Comparison of ENCODE assay signal across 13 cellular contexts in the genomic region with DNA sequence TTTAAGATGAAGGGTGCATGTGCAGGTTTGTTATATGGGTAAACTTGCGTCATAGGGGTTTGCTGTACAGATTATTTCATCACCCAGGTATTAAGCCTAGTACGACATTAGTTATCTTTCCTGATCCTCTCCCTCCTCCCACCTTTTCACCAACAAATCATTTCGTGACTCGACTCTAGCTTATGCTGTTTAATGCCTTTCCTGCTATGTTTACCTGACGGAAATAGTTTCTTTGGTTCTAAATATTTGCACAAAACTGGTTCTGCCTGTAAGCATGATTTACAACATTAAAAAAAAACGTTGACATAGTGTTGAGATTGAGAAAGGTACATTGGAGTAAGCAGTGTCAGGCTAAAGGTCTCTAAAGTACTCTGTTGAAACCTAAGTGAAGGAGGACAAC. TPM values are rescaled to one million over a fixed set of nuclear protein-coding genes. Genes with fewer than 3 reads are reported as not detected.
DNase-seq lines count a peak whose midpoint lies in the region; ATAC-seq and TF ChIP-seq lines count a peak whose summit lies in the region.
"Had no signal": no experiment of that assay in that cellular context is flagged by ENCODE, and none has a peak within 500 bp of the region (broad histone marks: within the 10 kb centered on the region; RNA-seq: fewer than 3 reads in every experiment).

No MANE protein-coding gene starts in this region.

- H3K4me3 ChIP-seq in BLaER1 treated with 17β-estradiol and CSF1 and Interleukin-3, amounts not matched to agents 10 nM and 100 nM, result peak overlapping the region in 5 of 10 experiments; percentile 81 to 92 (median 83); a peak in 8 of 20 replicates
- peak overlapping the region; percentile 91; the same call in 1 of the 2 replicates for H3K4me3 ChIP-seq in HUES64 (ENCODE audit: low read length)

- peak overlapping the region in 10 of 11 experiments; percentile 28 to 97 (median 94); a peak in 11 of 22 replicates for H3K9ac ChIP-seq in BLaER1 treated with 17β-estradiol and CSF1 and Interleukin-3, amounts not matched to agents 10 nM and 100 nM
- peak overlapping the region; percentile 99; the same call in 1 of the 2 replicates for H3K9ac ChIP-seq in HUES64 (ENCODE audit: low read depth, low read length)

- no peaks in the 10 kb centered on the region for H3K27me3 Mint-ChIP-seq in activated naive CD8-positive, alpha-beta T cell
- no peaks in the 10 kb centered on the region for H3K27me3 Mint-ChIP-seq in mesothelial cell of epicardium (ENCODE audit: low read depth)
- H3K27me3 Mint-ChIP-seq in stimulated activated memory B cell treated with anti-CD40 and anti-IgM and Interleukin-4, amounts not matched to agents 10 μg/mL and 1 μg/mL and 100 μg/mL, for 72 hours, result no peaks in the 10 kb centered on the region
- H3K27me3 Mint-ChIP-seq: IgD-negative memory B cell, naive B cell had no signal

- ATAC-seq in HG03520 (IDR thresholded peaks at IDR 0.05; ENCODE audit: unreplicated experiment) (no peak), Right ventricle myocardium inferior (no peak)
- ATAC-seq in stimulated activated memory B cell treated with anti-CD40 and anti-IgM and Interleukin-4, amounts not matched to agents 10 μg/mL and 1 μg/mL and 100 μg/mL, for 72 hours, result no peak

- no peak for DNase-seq in mesothelial cell of epicardium (ENCODE audit: low spot score in 2 of 2, unreplicated experiment in 2 of 2)
- no peak for DNase-seq in NK-92 (lab: John Stamatoyannopoulos, UW; ENCODE audit: unreplicated experiment)
- no peak for DNase-seq in Right ventricle myocardium inferior (ENCODE audit: missing footprints)
- DNase-seq: immature natural killer cell; naive B cell; NCI-H187 treated with DMSO at 0.1 percent for 48 hours; stimulated activated CD4-positive, alpha-beta T cell treated with anti-CD3 and anti-CD28 coated beads, Interleukin-12 subunit alpha, Interleukin-12 subunit beta, amount 100 ng/mL, for 4 hours had no signal

- H3K4me1 Mint-ChIP-seq in activated naive CD8-positive, alpha-beta T cell (ENCODE audit: low read depth), result peaks cover 63% of the 10 kb centered on the region
- H3K4me1 Mint-ChIP-seq in mesothelial cell of epicardium, result peaks cover 31% of the 10 kb centered on the region
- H3K4me1 Mint-ChIP-seq in stimulated activated memory B cell treated with anti-CD40 and anti-IgM and Interleukin-4, amounts not matched to agents 10 μg/mL and 1 μg/mL and 100 μg/mL, for 72 hours, result peaks cover 29% of the 10 kb centered on the region

- H3K36me3 Mint-ChIP-seq in activated naive CD8-positive, alpha-beta T cell, result peaks cover 24% of the 10 kb centered on the region
- H3K36me3 Mint-ChIP-seq in mesothelial cell of epicardium, result peaks cover 39% of the 10 kb centered on the region
- peaks cover 44% of the 10 kb centered on the region for H3K36me3 Mint-ChIP-seq in stimulated activated memory B cell treated with anti-CD40 and anti-IgM and Interleukin-4, amounts not matched to agents 10 μg/mL and 1 μg/mL and 100 μg/mL, for 72 hours

- H3K4me2 ChIP-seq in BLaER1 treated with 17β-estradiol and CSF1 and Interleukin-3, amounts not matched to agents 10 nM and 100 nM, result peak overlapping the region; percentile 78 to 96 (median 89); a peak in 21 of 22 replicates

- H3K27me3 ChIP-seq in BLaER1 treated with 17β-estradiol and CSF1 and Interleukin-3, amounts not matched to agents 10 nM and 100 nM, result no peaks in the 10 kb centered on the region
- H3K27me3 ChIP-seq in HUES64 (ENCODE audit: insufficient read depth, low read length), result no peaks in the 10 kb centered on the region

- H3K27ac ChIP-seq in BLaER1 treated with 17β-estradiol and CSF1 and Interleukin-3, amounts not matched to agents 10 nM and 100 nM, result no peak overlapping the region; a peak in 1 of 22 replicates
- no peak overlapping the region for H3K27ac ChIP-seq in HUES64 (ENCODE audit: low read depth, low read length)

- H3K36me3 ChIP-seq in BLaER1 treated with 17β-estradiol and CSF1 and Interleukin-3, amounts not matched to agents 10 nM and 100 nM, result peaks cover 63 to 80% (median 68%) of the 10 kb centered on the region in 11 experiments
- H3K36me3 ChIP-seq in HUES64 (ENCODE audit: insufficient read depth, low read length), result peaks cover 70% of the 10 kb centered on the region

- intact Hi-C loops in Right ventricle myocardium inferior (cut with DNase I), result loop anchor here (5.0 kb wide), 1 partner anchor 231 kb away; a partner anchor contains a TSS

- peaks cover 39 to 69% (median 54%) of the 10 kb centered on the region in 10 experiments for H3K4me1 ChIP-seq in BLaER1 treated with 17β-estradiol and CSF1 and Interleukin-3, amounts not matched to agents 10 nM and 100 nM
- peaks cover 19% of the 10 kb centered on the region for H3K4me1 ChIP-seq in HUES64 (ENCODE audit: insufficient read depth, low read length)

- no peak for TF ChIP-seq CTCF in mesothelial cell of epicardium (IDR thresholded peaks at IDR 0.05; ENCODE audit: unreplicated experiment)

- WGBS in HUES64, result 97% methylated on average over 6 of the region's 6 CpGs

- peak overlapping the region; percentile 99 for H3K4me3 Mint-ChIP-seq in activated naive CD8-positive, alpha-beta T cell
- H3K4me3 Mint-ChIP-seq in mesothelial cell of epicardium, result no peak overlapping the region
- H3K4me3 Mint-ChIP-seq in stimulated activated memory B cell treated with anti-CD40 and anti-IgM and Interleukin-4, amounts not matched to agents 10 μg/mL and 1 μg/mL and 100 μg/mL, for 72 hours, result no peak overlapping the region

- peak overlapping the region; percentile 99 for H3K27ac Mint-ChIP-seq in activated naive CD8-positive, alpha-beta T cell
- H3K27ac Mint-ChIP-seq in mesothelial cell of epicardium, result peak overlapping the region; percentile 7
- no peak overlapping the region for H3K27ac Mint-ChIP-seq in stimulated activated memory B cell treated with anti-CD40 and anti-IgM and Interleukin-4, amounts not matched to agents 10 μg/mL and 1 μg/mL and 100 μg/mL, for 72 hours

- peaks cover 0 to 91% (median 69%) of the 10 kb centered on the region in 11 experiments; a peak in 21 of 22 replicates for H4K20me1 ChIP-seq in BLaER1 treated with 17β-estradiol and CSF1 and Interleukin-3, amounts not matched to agents 10 nM and 100 nM

- H3K9me3 Mint-ChIP-seq in activated naive CD8-positive, alpha-beta T cell (ENCODE audit: low read depth), result no peaks in the 10 kb centered on the region
- no peaks in the 10 kb centered on the region for H3K9me3 Mint-ChIP-seq in mesothelial cell of epicardium
- no peaks in the 10 kb centered on the region for H3K9me3 Mint-ChIP-seq in stimulated activated memory B cell treated with anti-CD40 and anti-IgM and Interleukin-4, amounts not matched to agents 10 μg/mL and 1 μg/mL and 100 μg/mL, for 72 hours
- H3K9me3 Mint-ChIP-seq: IgD-negative memory B cell, immature natural killer cell, naive B cell had no signal

- H3K9me3 ChIP-seq in BLaER1 treated with 17β-estradiol and CSF1 and Interleukin-3, amounts not matched to agents 10 nM and 100 nM (replicated peaks in 1 of 11), result no peaks in the 10 kb centered on the region
- H3K9me3 ChIP-seq in HUES64 (ENCODE audit: insufficient read depth, low read depth, low read length), result no peaks in the 10 kb centered on the region

RNA-seq across cellular contexts. Expression of a gene that starts 2.4 kb away (rescaled TPM):
- polyA plus RNA-seq in HUES64 (2013, experiment 1 of 2), result 167 TPM
- polyA plus RNA-seq in HUES64 (2013, experiment 2 of 2), result 155 TPM
- total RNA-seq in mesothelial cell of epicardium, result 105 to 120 TPM (median 116 TPM) in 3 replicates
- total RNA-seq in Right ventricle myocardium inferior, result 28.8 TPM

RNA-seq across cellular contexts. Expression of a gene that starts 2.6 kb away (rescaled TPM):
- polyA plus RNA-seq in HUES64 (2013, experiment 1 of 2), result 53.2 TPM
- 45.8 TPM for polyA plus RNA-seq in HUES64 (2013, experiment 2 of 2)
- total RNA-seq in mesothelial cell of epicardium (90.1 to 92.4 TPM (median 91.2 TPM) in 3 replicates), Right ventricle myocardium inferior (45.3 TPM)

RNA-seq across cellular contexts. Expression of a gene that starts 17.3 kb away (rescaled TPM):
- 34.7 TPM for polyA plus RNA-seq in HUES64 (2013, experiment 1 of 2)
- 52.9 TPM for polyA plus RNA-seq in HUES64 (2013, experiment 2 of 2)
- 73.0 to 79.2 TPM (median 76.2 TPM) in 3 replicates for total RNA-seq in mesothelial cell of epicardium
- 33.2 TPM for total RNA-seq in Right ventricle myocardium inferior

RNA-seq across cellular contexts. Expression of a gene that starts 17.6 kb away (rescaled TPM):
- 126 TPM for polyA plus RNA-seq in HUES64 (2013, experiment 1 of 2)
- polyA plus RNA-seq in HUES64 (2013, experiment 2 of 2), result 132 TPM
- 81.9 to 82.7 TPM (median 82.5 TPM) in 3 replicates for total RNA-seq in mesothelial cell of epicardium
- 85.0 TPM for total RNA-seq in Right ventricle myocardium inferior
